22 cellular contexts compared by ENCODE assay signal in the genomic region with DNA sequence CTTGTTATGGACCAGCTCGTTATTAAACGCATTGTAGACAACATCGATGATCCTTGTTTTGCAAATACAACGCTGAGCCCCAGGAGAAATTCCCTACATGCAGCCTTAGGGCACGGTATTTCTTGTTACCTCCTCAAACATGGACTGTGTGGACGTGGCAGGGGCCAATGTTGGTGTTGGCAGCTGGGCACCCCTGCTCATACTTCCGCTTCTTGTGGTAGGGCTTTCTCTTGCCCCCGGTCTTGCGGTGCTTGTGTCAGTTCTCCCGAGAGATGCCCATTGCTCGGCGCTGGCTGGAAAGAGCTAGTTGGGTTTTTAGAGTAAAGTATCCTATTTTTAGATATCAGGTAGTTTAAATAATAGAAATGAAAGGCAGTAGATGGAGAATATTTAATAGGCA.
"Had no signal": no experiment of that assay in that cellular context is flagged by ENCODE, and none has a peak within 500 bp of the region (broad histone marks: within the 10 kb centered on the region; RNA-seq: fewer than 3 reads in every experiment).

No MANE protein-coding gene starts in this region.

- H3K4me1 ChIP-seq: parathyroid adenoma had no signal

- H3K27me3 Mint-ChIP-seq: activated CD4-positive, alpha-beta T cell treated with anti-CD3 and anti-CD28 coated beads, Interleukin-2, amount 10 ng/mL, durations not matched to agents 7 days and 5 days; activated naive CD4-positive, alpha-beta T cell treated with anti-CD3 and anti-CD28 coated beads, Interleukin-2, amount 10 ng/mL, durations not matched to agents 7 days and 5 days had no signal

- H3K27ac Mint-ChIP-seq: activated CD4-positive, alpha-beta T cell treated with anti-CD3 and anti-CD28 coated beads, Interleukin-2, amount 10 ng/mL, durations not matched to agents 7 days and 5 days; activated naive CD4-positive, alpha-beta T cell treated with anti-CD3 and anti-CD28 coated beads, Interleukin-2, amount 10 ng/mL, durations not matched to agents 7 days and 5 days; T-helper 2 cell treated with Interferon-gamma antibody and Interleukin-4, amounts not matched to agents 5 μg/mL and 100 μg/mL, for 36 hours had no signal

- H2AFZ ChIP-seq: parathyroid adenoma had no signal

- DNase-seq: activated CD4-positive, alpha-beta T cell treated with anti-CD3 and anti-CD28 coated beads, Interleukin-2, amount 10 ng/mL, durations not matched to agents 7 days and 5 days; activated CD4-positive, CD25-positive, alpha-beta regulatory T cell treated with anti-CD3 and anti-CD28 coated beads, Interleukin-2, amount 50 U/mL, for 72 hours; activated effector memory CD4-positive, alpha-beta T cell treated with anti-CD3 and anti-CD28 coated beads, Interleukin-2, amount 50 U/mL, for 16 hours; activated naive CD4-positive, alpha-beta T cell treated with anti-CD3 and anti-CD28 coated beads, Interleukin-2, amount 10 ng/mL, durations not matched to agents 7 days and 5 days; amygdala; body of pancreas; dermis blood vessel endothelial cell; effector memory CD4-positive, alpha-beta T cell; hypothalamus; left ventricle myocardium inferior; midbrain; natural killer cell; nucleus accumbens; right cardiac atrium; stimulated activated CD4-positive, alpha-beta T cell treated with anti-CD3 and anti-CD28 coated beads, Interleukin-4, amount 100 ng/mL, for 24 hours; stimulated activated naive CD8-positive, alpha-beta T cell treated with anti-CD3 and anti-CD28 coated beads, Interleukin-15, Interleukin-2, amounts not matched to agents 100 U/mL and 50 U/mL, for 24 hours; tibial artery had no signal

- H3K9me3 ChIP-seq: body of pancreas, esophagus muscularis mucosa, left ventricle myocardium inferior, tibial artery had no signal

- ATAC-seq: body of pancreas; natural killer cell; right cardiac atrium; stimulated activated naive CD8-positive, alpha-beta T cell treated with anti-CD3 and anti-CD28 coated beads, Interleukin-15, Interleukin-2, amounts not matched to agents 100 U/mL and 50 U/mL, for 24 hours had no signal

- H3K9ac ChIP-seq: parathyroid adenoma had no signal

- H3K4me3 Mint-ChIP-seq: activated CD4-positive, alpha-beta T cell treated with anti-CD3 and anti-CD28 coated beads, Interleukin-2, amount 10 ng/mL, durations not matched to agents 7 days and 5 days; activated naive CD4-positive, alpha-beta T cell treated with anti-CD3 and anti-CD28 coated beads, Interleukin-2, amount 10 ng/mL, durations not matched to agents 7 days and 5 days; natural killer cell; T-helper 2 cell treated with Interferon-gamma antibody and Interleukin-4, amounts not matched to agents 5 μg/mL and 100 μg/mL, for 36 hours had no signal

- H3K27me3 ChIP-seq: body of pancreas, esophagus muscularis mucosa, tibial artery had no signal

- H3K36me3 ChIP-seq: left ventricle myocardium inferior, tibial artery had no signal

- H3K9me3 Mint-ChIP-seq: activated CD4-positive, alpha-beta T cell treated with anti-CD3 and anti-CD28 coated beads, Interleukin-2, amount 10 ng/mL, durations not matched to agents 7 days and 5 days; activated naive CD4-positive, alpha-beta T cell treated with anti-CD3 and anti-CD28 coated beads, Interleukin-2, amount 10 ng/mL, durations not matched to agents 7 days and 5 days; natural killer cell; T-helper 2 cell treated with Interferon-gamma antibody and Interleukin-4, amounts not matched to agents 5 μg/mL and 100 μg/mL, for 36 hours had no signal

- H3K4me3 ChIP-seq: body of pancreas, esophagus muscularis mucosa, left ventricle myocardium inferior, tibial artery had no signal

- H3K36me3 Mint-ChIP-seq: natural killer cell had no signal

- H3K27ac ChIP-seq: body of pancreas, esophagus muscularis mucosa, left ventricle myocardium inferior, parathyroid adenoma, tibial artery, VCaP had no signal

- FAIRE-seq: frontal cortex had no signal
